14 cellular contexts compared by ENCODE assay signal in genomic region chr9:81601639-81602623, GRCh38.
DNase-seq lines count a peak whose midpoint lies in the region; ATAC-seq and TF ChIP-seq lines count a peak whose summit lies in the region.
"Had no signal": no experiment of that assay in that cellular context is flagged by ENCODE, and none has a peak within 500 bp of the region (broad histone marks: within the 10 kb centered on the region; RNA-seq: fewer than 3 reads in every experiment).

No MANE protein-coding gene starts in this region.

- CTCF ChIA-PET in Calu3 (lab: Charles Lee) = interaction anchor here (0.6 kb wide), 1 partner anchor 1350 kb away, joined by 4 read pairs; no protein-coding TSS in a partner anchor

- H2AFZ ChIP-seq in OCI-LY3 (ENCODE audit: low read depth, low read length) = no peak overlapping the region

- H3K79me2 ChIP-seq in OCI-LY3 (ENCODE audit: low read length) = no peaks in the 10 kb centered on the region

- intact Hi-C loops in Calu3 (cut with micrococcal nuclease; ENCODE audit: unreplicated experiment) = no loop called here

- TF ChIP-seq CTCF in Calu3 (IDR thresholded peaks at IDR 0.05; ENCODE audit: unreplicated experiment) = no peak
- no peak for TF ChIP-seq CTCF in OCI-LY3 (IDR thresholded peaks at IDR 0.05; ENCODE audit: low read depth, low read length)
- no peak for TF ChIP-seq CTCF in glutamatergic neuron (IDR thresholded peaks at IDR 0.05; ENCODE audit: partially characterized antibody, unreplicated experiment)

- H3K27ac Mint-ChIP-seq in Calu3 (ENCODE audit: unreplicated experiment) = peak overlapping the region; percentile 35
- peak overlapping the region; percentile 15 for H3K27ac Mint-ChIP-seq in glutamatergic neuron (ENCODE audit: unreplicated experiment)

- DNase-seq in Calu3 = no peak
- no peak for DNase-seq in glutamatergic neuron
- DNase-seq in cerebellar cortex (ENCODE audit: low spot score) = no peak
- no peak for DNase-seq in NCI-H1092 treated with DMSO at 0.1 percent for 48 hours (lab: John Stamatoyannopoulos, UW)
- no peak for DNase-seq in HUDEP-2 (lab: John Stamatoyannopoulos, UW; ENCODE audit: unreplicated experiment in 76 of 76)
- DNase-seq in T1000 (lab: John Stamatoyannopoulos, UW) = no peak
- DNase-seq: aorta, naive B cell, NCI-H510A, transverse colon had no signal

- no TSS peak for BruUV-seq in Calu3 (replicated peaks; lab: Mats Ljungman, UMichigan)

- H3K4me1 Mint-ChIP-seq in Calu3 (ENCODE audit: low read depth, unreplicated experiment) = peaks cover 23% of the 10 kb centered on the region
- H3K4me1 Mint-ChIP-seq in glutamatergic neuron (ENCODE audit: low read depth, unreplicated experiment) = peaks cover 28% of the 10 kb centered on the region

- 0 out of 2 replicates have a peak overlapping the region, but pooled peaks have one; percentile 0 for H3K27ac ChIP-seq in OCI-LY3 (ENCODE audit: low read length)
- H3K27ac ChIP-seq: epithelial cell of prostate, skin epidermis, transverse colon had no signal

- peak overlapping the region; percentile 73 for H3K4me2 ChIP-seq in OCI-LY3 (ENCODE audit: low read length)

- H3K9me3 Mint-ChIP-seq in Calu3 (ENCODE audit: low read depth, unreplicated experiment) (no peaks in the 10 kb centered on the region), glutamatergic neuron (ENCODE audit: unreplicated experiment) (peaks cover 13% of the 10 kb centered on the region)
- H3K9me3 Mint-ChIP-seq: naive B cell had no signal

- H4K20me1 ChIP-seq in OCI-LY3 (ENCODE audit: insufficient read depth, low read length) = 0 out of 2 replicates have a peak, but pooled peaks cover 4% of the 10 kb centered on the region

- H3K4me1 ChIP-seq in OCI-LY3 (ENCODE audit: low read length) = peaks cover 54% of the 10 kb centered on the region

- H3K9ac ChIP-seq in OCI-LY3 (ENCODE audit: low read length) = no peak overlapping the region

- peaks cover 11% of the 10 kb centered on the region for H3K36me3 Mint-ChIP-seq in Calu3 (ENCODE audit: insufficient read depth, unreplicated experiment)
- H3K36me3 Mint-ChIP-seq in glutamatergic neuron (ENCODE audit: unreplicated experiment) = peaks cover 25% of the 10 kb centered on the region

- H3K36me3 ChIP-seq in OCI-LY3 (replicated peaks; ENCODE audit: low read depth, low read length) = no peaks in the 10 kb centered on the region

- no peaks in the 10 kb centered on the region for H3K27me3 Mint-ChIP-seq in Calu3 (ENCODE audit: unreplicated experiment)
- H3K27me3 Mint-ChIP-seq in glutamatergic neuron (ENCODE audit: unreplicated experiment) = peaks cover 6% of the 10 kb centered on the region
- H3K27me3 Mint-ChIP-seq: naive B cell had no signal

- no peaks in the 10 kb centered on the region for H3K9me3 ChIP-seq in OCI-LY3 (ENCODE audit: insufficient read depth, low read length)
- H3K9me3 ChIP-seq: transverse colon had no signal

- ATAC-seq in GM21723 (IDR thresholded peaks at IDR 0.05; ENCODE audit: unreplicated experiment) = peak; percentile 70

- peaks cover 31% of the 10 kb centered on the region for H3K27me3 ChIP-seq in OCI-LY3 (ENCODE audit: low read depth, low read length)
- H3K27me3 ChIP-seq: transverse colon had no signal

- peak overlapping the region; percentile 49 for H3K4me3 ChIP-seq in OCI-LY3 (ENCODE audit: low read length)
- H3K4me3 ChIP-seq: skin epidermis, transverse colon had no signal

- no peak overlapping the region for H3K4me3 Mint-ChIP-seq in Calu3 (ENCODE audit: low read depth, unreplicated experiment)
- H3K4me3 Mint-ChIP-seq in glutamatergic neuron (ENCODE audit: unreplicated experiment) = no peak overlapping the region
- H3K4me3 Mint-ChIP-seq: naive B cell had no signal
